In genomic region chr2:177212106-177212894, GRCh38 we compare ENCODE assay signal across 8 cellular contexts. TPM values are rescaled to one million over a fixed set of nuclear protein-coding genes. Genes with fewer than 3 reads are reported as not detected.
A peak's percentile ranks its signal among the peaks of the same experiment; 100 is the strongest.
DNase-seq lines count a peak whose midpoint lies in the region; ATAC-seq and TF ChIP-seq lines count a peak whose summit lies in the region.

Gene HNRNPA3 (plus strand): TSS chr2:177212794. CDS start chr2:177212800, 6 bp downstream.

- H3K4me1 ChIP-seq in prostate gland (replicated peaks): peaks cover 9% of the 10 kb centered on the region
- H3K4me1 ChIP-seq in urinary bladder (ENCODE audit: insufficient read depth): no peaks in the 10 kb centered on the region

- intact Hi-C loops in left ventricle myocardium superior (cut with micrococcal nuclease): no loop called here
- intact Hi-C loops in prostate gland (cut with DNase I): loop anchor here (1.0 to 5.0 kb wide), 3 partner anchors 47 to 120 kb away; no protein-coding TSS in a partner anchor

- no peaks in the 10 kb centered on the region for H3K27me3 ChIP-seq in prostate gland (replicated peaks; ENCODE audit: insufficient read depth)

- peak within 1 kb of the TSS; percentile 78 to 85 for H3K4me3 ChIP-seq in prostate gland
- peak within 1 kb of the TSS; percentile 88 for H3K4me3 ChIP-seq in urinary bladder (ENCODE audit: low read depth, low read length)

- under 1% methylated on average over 74 of the region's 74 CpGs for WGBS in prostate gland
- WGBS in urinary bladder: 5% methylated on average over 74 of the region's 74 CpGs

- peak within 1 kb of the TSS; percentile 97 for H3K27ac ChIP-seq in angular gyrus (ENCODE audit: low read depth, low read length)
- H3K27ac ChIP-seq in prostate gland: peak within 1 kb of the TSS; percentile 99
- peak within 1 kb of the TSS; percentile 100 for H3K27ac ChIP-seq in urinary bladder (ENCODE audit: low read depth)

- ATAC-seq in GM18498 (IDR thresholded peaks at IDR 0.05; ENCODE audit: unreplicated experiment) (peak; percentile 90), HG02938 (IDR thresholded peaks at IDR 0.05; ENCODE audit: unreplicated experiment) (peak; percentile 86), left ventricle myocardium superior (peak; percentile 95)

- H3K9me3 ChIP-seq in prostate gland: no peaks in the 10 kb centered on the region

- H3K36me3 ChIP-seq in prostate gland (peaks cover 0 to 5% of the 10 kb centered on the region in 2 donors), urinary bladder (ENCODE audit: insufficient read depth) (peaks cover 2% of the 10 kb centered on the region)

- DNase-seq in NCI-H187 (lab: John Stamatoyannopoulos, UW): peak; percentile 86 to 88
- peak; percentile 99 to 100 (median 99) for DNase-seq in T-helper 2 cell
- DNase-seq in left ventricle myocardium superior: peak; percentile 100
- DNase-seq in prostate gland (ENCODE audit: low spot score): peak; percentile 99

- peak in 3 of 4 experiments; percentile 27 to 44 (median 32) for TF ChIP-seq CTCF in prostate gland (IDR thresholded peaks at IDR 0.05)

- peak; percentile 91 for TF ChIP-seq POLR2A in prostate gland (IDR thresholded peaks at IDR 0.05)

RNA-seq across cellular contexts. Expression of gene HNRNPA3, which starts in this region (rescaled TPM):
- total RNA-seq in left ventricle myocardium superior (70.4 TPM), prostate gland (10 to 100 TPM; 56.5 to 57.0 TPM), urinary bladder (129 TPM)
- polyA plus RNA-seq in urinary bladder: 160 TPM

Comparison
In these comparisons a context has a peak if more than half of its experiments do, and no peak if none do; other contexts are left out.
1. Peak in every context shown above with its lines: DNase-seq, ATAC-seq, H3K4me3 ChIP-seq and H3K27ac ChIP-seq.